ENCODE assay signal across 24 cellular contexts in the genomic region with DNA sequence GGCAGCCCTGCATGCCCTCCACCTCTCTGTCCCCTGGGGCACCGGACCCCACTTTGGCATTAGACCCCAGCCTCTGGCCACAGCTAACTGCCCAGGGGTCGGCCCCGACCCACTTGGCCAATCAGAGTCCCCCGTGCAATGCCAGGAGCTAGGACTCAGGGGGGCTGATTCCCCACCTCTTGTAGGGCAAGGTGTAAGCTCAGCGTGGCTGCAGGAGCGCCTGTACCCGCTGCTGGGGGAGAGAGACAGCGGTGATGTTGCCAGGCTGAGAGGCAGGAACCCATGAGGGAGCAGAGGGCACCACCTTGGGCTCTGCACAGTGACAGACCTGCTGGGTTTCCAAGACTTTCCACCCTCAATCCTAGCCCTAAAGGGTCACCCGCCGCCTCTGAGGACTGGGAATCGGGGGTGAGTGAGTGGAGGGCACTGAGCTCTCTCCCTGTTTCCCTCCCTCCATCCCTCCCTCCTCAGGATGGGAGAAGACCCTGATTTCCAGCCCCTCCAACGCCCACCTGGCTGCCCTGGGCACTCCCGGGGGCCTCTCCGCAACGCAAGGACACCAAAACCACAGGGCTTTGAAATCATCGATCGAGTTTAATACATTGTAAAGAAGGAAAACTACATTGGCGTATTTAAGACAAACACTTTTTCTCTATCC.
"Had no signal": no experiment of that assay in that cellular context is flagged by ENCODE, and none has a peak within 500 bp of the region (broad histone marks: within the 10 kb centered on the region; RNA-seq: fewer than 3 reads in every experiment).

No MANE protein-coding gene starts in this region.

- H3K27me3 ChIP-seq: adrenal gland, body of pancreas, gastroesophageal sphincter, tibial nerve had no signal

- H3K27me3 Mint-ChIP-seq: activated CD4-positive, alpha-beta memory T cell treated with anti-CD3 and anti-CD28 coated beads, Interleukin-2, amount 10 ng/mL, durations not matched to agents 7 days and 5 days; activated CD4-positive, alpha-beta T cell treated with anti-CD3 and anti-CD28 coated beads, Interleukin-2, amount 10 ng/mL, durations not matched to agents 24 days and 14 days; progenitor cell of endocrine pancreas had no signal

- H3K36me3 ChIP-seq: adrenal gland had no signal

- ATAC-seq: activated naive CD4-positive, alpha-beta T cell treated with anti-CD3 and anti-CD28 coated beads, Interleukin-2, amount 50 U/mL, for 72 hours; activated T-cell treated with anti-CD3 and anti-CD28 coated beads, Interleukin-2, amount 50 U/mL, for 4 hours; activated T-helper 17 cell treated with anti-CD3 and anti-CD28 coated beads, Interleukin-2, amount 50 U/mL, for 72 hours; body of pancreas; effector memory CD8-positive, alpha-beta T cell; gastroesophageal sphincter; left ventricle myocardium superior; naive thymus-derived CD4-positive, alpha-beta T cell had no signal

- H3K4me1 Mint-ChIP-seq: activated CD4-positive, alpha-beta memory T cell treated with anti-CD3 and anti-CD28 coated beads, Interleukin-2, amount 10 ng/mL, durations not matched to agents 7 days and 5 days; activated CD4-positive, alpha-beta T cell treated with anti-CD3 and anti-CD28 coated beads, Interleukin-2, amount 10 ng/mL, durations not matched to agents 24 days and 14 days; activated T-helper 17 cell treated with anti-CD3 and anti-CD28 coated beads, Interleukin-2, amount 50 U/mL, for 72 hours; mesothelial cell of epicardium; naive thymus-derived CD4-positive, alpha-beta T cell; neural crest cell had no signal

- H3K4me1 ChIP-seq: adrenal gland, body of pancreas, gastroesophageal sphincter, tibial nerve had no signal

- H3K9me3 ChIP-seq: adrenal gland, body of pancreas had no signal

- DNase-seq: activated CD4-positive, alpha-beta memory T cell treated with anti-CD3 and anti-CD28 coated beads, Interleukin-2, amount 10 ng/mL, durations not matched to agents 7 days and 5 days; activated CD4-positive, alpha-beta T cell treated with anti-CD3 and anti-CD28 coated beads, Interleukin-2, amount 10 ng/mL, durations not matched to agents 24 days and 14 days; activated CD8-positive, alpha-beta memory T cell treated with anti-CD3 and anti-CD28 coated beads, Interleukin-2, amount 50 U/mL, for 48 hours; activated naive CD4-positive, alpha-beta T cell; activated T-cell treated with anti-CD3 and anti-CD28 coated beads, Interleukin-2, amount 50 U/mL, for 4 hours; body of pancreas; cerebellar nuclear complex; cortex of kidney; effector memory CD8-positive, alpha-beta T cell; left ventricle myocardium superior; mammary epithelial cell; naive thymus-derived CD4-positive, alpha-beta T cell; stimulated activated naive CD4-positive, alpha-beta T cell treated with Interleukin-2 at 50 U/mL for 16 hours; T-helper 1 cell; WERI-Rb-1 had no signal

- H3K4me3 ChIP-seq: adrenal gland, body of pancreas, gastroesophageal sphincter, smooth muscle cell, tibial nerve had no signal

- H3K27ac ChIP-seq: adrenal gland, body of pancreas, gastroesophageal sphincter, tibial nerve, WERI-Rb-1 had no signal

- H3K27ac Mint-ChIP-seq: activated CD4-positive, alpha-beta memory T cell treated with anti-CD3 and anti-CD28 coated beads, Interleukin-2, amount 10 ng/mL, durations not matched to agents 7 days and 5 days; activated CD4-positive, alpha-beta T cell treated with anti-CD3 and anti-CD28 coated beads, Interleukin-2, amount 10 ng/mL, durations not matched to agents 24 days and 14 days; activated naive CD4-positive, alpha-beta T cell treated with anti-CD3 and anti-CD28 coated beads, Interleukin-2, amount 50 U/mL, for 72 hours; activated T-helper 17 cell treated with anti-CD3 and anti-CD28 coated beads, Interleukin-2, amount 50 U/mL, for 72 hours; effector memory CD8-positive, alpha-beta T cell; mesothelial cell of epicardium; naive thymus-derived CD4-positive, alpha-beta T cell; progenitor cell of endocrine pancreas had no signal

- H3K36me3 Mint-ChIP-seq: activated naive CD4-positive, alpha-beta T cell treated with anti-CD3 and anti-CD28 coated beads, Interleukin-2, amount 50 U/mL, for 72 hours; naive thymus-derived CD4-positive, alpha-beta T cell had no signal

- H3K4me3 Mint-ChIP-seq: activated CD4-positive, alpha-beta memory T cell treated with anti-CD3 and anti-CD28 coated beads, Interleukin-2, amount 10 ng/mL, durations not matched to agents 7 days and 5 days; activated CD4-positive, alpha-beta T cell treated with anti-CD3 and anti-CD28 coated beads, Interleukin-2, amount 10 ng/mL, durations not matched to agents 24 days and 14 days; activated T-cell treated with anti-CD3 and anti-CD28 coated beads, Interleukin-2, amount 50 U/mL, for 4 hours; activated T-helper 17 cell treated with anti-CD3 and anti-CD28 coated beads, Interleukin-2, amount 50 U/mL, for 72 hours; effector memory CD8-positive, alpha-beta T cell; mesothelial cell of epicardium; naive thymus-derived CD4-positive, alpha-beta T cell; neural crest cell had no signal

- H3K9me3 Mint-ChIP-seq: activated CD4-positive, alpha-beta memory T cell treated with anti-CD3 and anti-CD28 coated beads, Interleukin-2, amount 10 ng/mL, durations not matched to agents 7 days and 5 days; activated T-helper 17 cell treated with anti-CD3 and anti-CD28 coated beads, Interleukin-2, amount 50 U/mL, for 72 hours; effector memory CD8-positive, alpha-beta T cell had no signal
